In genomic region chr20:22412977-22413868, GRCh38 we compare ENCODE assay signal across 1 cellular context.
A peak's percentile ranks its signal among the peaks of the same experiment; 100 is the strongest.
TF ChIP-seq lines count a peak whose summit lies in the region.

No MANE protein-coding gene starts in this region.

TF ChIP-seq in HepG2, 621 proteins besides CTCF, POLR2A, EP300 and RAD21 (continued from another document):
- TF ChIP-seq, protein P1, sequence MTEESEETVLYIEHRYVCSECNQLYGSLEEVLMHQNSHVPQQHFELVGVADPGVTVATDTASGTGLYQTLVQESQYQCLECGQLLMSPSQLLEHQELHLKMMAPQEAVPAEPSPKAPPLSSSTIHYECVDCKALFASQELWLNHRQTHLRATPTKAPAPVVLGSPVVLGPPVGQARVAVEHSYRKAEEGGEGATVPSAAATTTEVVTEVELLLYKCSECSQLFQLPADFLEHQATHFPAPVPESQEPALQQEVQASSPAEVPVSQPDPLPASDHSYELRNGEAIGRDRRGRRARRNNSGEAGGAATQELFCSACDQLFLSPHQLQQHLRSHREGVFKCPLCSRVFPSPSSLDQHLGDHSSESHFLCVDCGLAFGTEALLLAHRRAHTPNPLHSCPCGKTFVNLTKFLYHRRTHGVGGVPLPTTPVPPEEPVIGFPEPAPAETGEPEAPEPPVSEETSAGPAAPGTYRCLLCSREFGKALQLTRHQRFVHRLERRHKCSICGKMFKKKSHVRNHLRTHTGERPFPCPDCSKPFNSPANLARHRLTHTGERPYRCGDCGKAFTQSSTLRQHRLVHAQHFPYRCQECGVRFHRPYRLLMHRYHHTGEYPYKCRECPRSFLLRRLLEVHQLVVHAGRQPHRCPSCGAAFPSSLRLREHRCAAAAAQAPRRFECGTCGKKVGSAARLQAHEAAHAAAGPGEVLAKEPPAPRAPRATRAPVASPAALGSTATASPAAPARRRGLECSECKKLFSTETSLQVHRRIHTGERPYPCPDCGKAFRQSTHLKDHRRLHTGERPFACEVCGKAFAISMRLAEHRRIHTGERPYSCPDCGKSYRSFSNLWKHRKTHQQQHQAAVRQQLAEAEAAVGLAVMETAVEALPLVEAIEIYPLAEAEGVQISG (CRISPR knock-in tag; IDR thresholded peaks at IDR 0.05): no peak
- no peak for TF ChIP-seq CAMTA2 (CRISPR knock-in tag; IDR thresholded peaks at IDR 0.05; ENCODE audit: borderline replicate concordance)
- TF ChIP-seq SIX1 (CRISPR knock-in tag; IDR thresholded peaks at IDR 0.05; ENCODE audit: borderline replicate concordance): no peak
- no peak for TF ChIP-seq THAP8 (CRISPR knock-in tag; IDR thresholded peaks at IDR 0.05; ENCODE audit: borderline replicate concordance)
- TF ChIP-seq MED8 (CRISPR knock-in tag; IDR thresholded peaks at IDR 0.05; ENCODE audit: insufficient replicate concordance): no peak
- TF ChIP-seq CEBPG (CRISPR knock-in tag; IDR thresholded peaks at IDR 0.05): peak; percentile 75
- no peak for TF ChIP-seq JARID2 (CRISPR knock-in tag; IDR thresholded peaks at IDR 0.05; ENCODE audit: insufficient replicate concordance)
- TF ChIP-seq ZNF335 (CRISPR knock-in tag; IDR thresholded peaks at IDR 0.05): 0 out of 2 replicates have a peak, but pooled peaks have one; percentile 27
- no peak for TF ChIP-seq MXI1 (IDR thresholded peaks at IDR 0.05; ENCODE audit: borderline replicate concordance, low read depth, low read length)
- TF ChIP-seq TGIF2 (CRISPR knock-in tag; IDR thresholded peaks at IDR 0.05): peak; percentile 29; the same call in 1 of the 2 replicates
- TF ChIP-seq HMGA1 (CRISPR knock-in tag; conservative IDR thresholded peaks at IDR 0.05): no peak
- no peak for TF ChIP-seq NFATC3 (CRISPR knock-in tag; IDR thresholded peaks at IDR 0.05)
- no peak for TF ChIP-seq ZNF484 (CRISPR knock-in tag; IDR thresholded peaks at IDR 0.05; ENCODE audit: borderline replicate concordance, low read depth)
- TF ChIP-seq CEBPB (IDR thresholded peaks at IDR 0.05; ENCODE audit: borderline replicate concordance, low read depth, low read length): peak; percentile 88
- TF ChIP-seq SNAI1 (CRISPR knock-in tag; IDR thresholded peaks at IDR 0.05; ENCODE audit: borderline replicate concordance): no peak
- no peak for TF ChIP-seq FOSL2 (CRISPR knock-in tag; IDR thresholded peaks at IDR 0.05)
- no peak for TF ChIP-seq ZNF263 (CRISPR knock-in tag; IDR thresholded peaks at IDR 0.05)
- TF ChIP-seq, protein P2, sequence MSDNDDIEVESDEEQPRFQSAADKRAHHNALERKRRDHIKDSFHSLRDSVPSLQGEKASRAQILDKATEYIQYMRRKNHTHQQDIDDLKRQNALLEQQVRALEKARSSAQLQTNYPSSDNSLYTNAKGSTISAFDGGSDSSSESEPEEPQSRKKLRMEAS (IDR thresholded peaks at IDR 0.05): no peak
- TF ChIP-seq, protein P3, sequence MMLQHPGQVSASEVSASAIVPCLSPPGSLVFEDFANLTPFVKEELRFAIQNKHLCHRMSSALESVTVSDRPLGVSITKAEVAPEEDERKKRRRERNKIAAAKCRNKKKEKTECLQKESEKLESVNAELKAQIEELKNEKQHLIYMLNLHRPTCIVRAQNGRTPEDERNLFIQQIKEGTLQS (CRISPR knock-in tag; IDR thresholded peaks at IDR 0.05): peak; percentile 72; the same call in 1 of the 2 replicates
- no peak for TF ChIP-seq TFDP2 (CRISPR knock-in tag; IDR thresholded peaks at IDR 0.05)
- no peak for TF ChIP-seq ZFP36 (IDR thresholded peaks at IDR 0.05; ENCODE audit: borderline replicate concordance, low read depth, low read length, partially characterized antibody)
- TF ChIP-seq ZFYVE20 (CRISPR knock-in tag; IDR thresholded peaks at IDR 0.05; ENCODE audit: borderline replicate concordance, low read depth): no peak
- no peak for TF ChIP-seq ZNF383 (CRISPR knock-in tag; IDR thresholded peaks at IDR 0.05; ENCODE audit: borderline replicate concordance)
- TF ChIP-seq ZNF646 (CRISPR knock-in tag; IDR thresholded peaks at IDR 0.05): no peak
- peak; percentile 58 for TF ChIP-seq ATF7 (IDR thresholded peaks at IDR 0.05)
- no peak for TF ChIP-seq ATF7 (CRISPR knock-in tag; IDR thresholded peaks at IDR 0.05)
- no peak for TF ChIP-seq ZBTB3 (CRISPR knock-in tag; IDR thresholded peaks at IDR 0.05; ENCODE audit: borderline replicate concordance, low read depth)
- TF ChIP-seq GATAD2A (CRISPR knock-in tag; IDR thresholded peaks at IDR 0.05): 0 out of 2 replicates have a peak, but pooled peaks have one; percentile 11
- TF ChIP-seq ZIK1 (CRISPR knock-in tag; IDR thresholded peaks at IDR 0.05; ENCODE audit: borderline replicate concordance, low read depth): no peak
- TF ChIP-seq ZMYM4 (CRISPR knock-in tag; IDR thresholded peaks at IDR 0.05): 0 out of 2 replicates have a peak, but pooled peaks have one; percentile 21
